In the genomic region with DNA sequence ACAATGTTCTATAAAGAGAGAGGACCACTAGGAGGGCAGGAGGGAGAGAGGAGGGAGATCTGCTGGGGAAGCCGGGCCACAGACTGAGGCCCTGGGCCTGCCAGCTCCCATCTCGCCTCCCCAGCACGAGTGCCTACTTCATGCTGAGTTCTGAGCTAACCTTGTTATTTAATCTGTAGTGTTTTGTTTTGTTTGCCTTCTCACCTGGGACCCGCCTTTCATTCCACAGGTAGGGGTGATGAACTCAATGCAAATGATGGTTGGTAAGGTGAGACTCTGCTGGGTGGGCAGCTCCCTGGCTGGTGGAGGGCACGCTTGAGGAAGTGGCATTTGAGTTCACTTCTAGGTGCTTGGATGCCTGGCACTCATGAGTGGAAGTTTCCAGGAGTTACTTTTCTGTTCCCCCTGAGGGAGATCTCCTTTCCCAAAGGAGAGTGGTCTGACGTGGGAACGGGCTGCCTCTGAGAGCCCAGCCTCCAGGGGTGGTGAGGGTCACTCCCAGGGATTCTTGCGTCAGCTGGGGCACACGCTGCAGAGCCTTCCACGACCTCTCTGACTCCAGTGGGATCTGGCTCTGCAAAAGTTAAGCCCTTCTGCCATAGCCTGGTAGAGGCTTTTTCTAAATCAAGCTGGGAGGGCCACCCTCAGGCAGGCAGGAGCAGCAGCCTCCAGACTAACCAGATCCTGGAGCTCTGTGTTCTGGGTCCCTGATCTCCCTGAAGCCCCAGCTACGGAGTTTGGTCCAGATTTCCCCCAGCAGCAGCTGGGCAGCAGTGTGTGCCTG, we compare ENCODE assay signal across 25 cellular contexts. TPM values are rescaled to one million over a fixed set of nuclear protein-coding genes. Genes with fewer than 3 reads are reported as not detected.
DNase-seq lines count a peak whose midpoint lies in the region; ATAC-seq and TF ChIP-seq lines count a peak whose summit lies in the region.
"Had no signal": no experiment of that assay in that cellular context is flagged by ENCODE, and none has a peak within 500 bp of the region (broad histone marks: within the 10 kb centered on the region; RNA-seq: fewer than 3 reads in every experiment).

No MANE protein-coding gene starts in this region.

- no peaks in the 10 kb centered on the region for H3K27me3 ChIP-seq in psoas muscle (ENCODE audit: insufficient read depth in 3 of 3, low read length in 2 of 3)
- H3K27me3 ChIP-seq: foreskin keratinocyte, hepatocyte, uterus had no signal

- no peaks in the 10 kb centered on the region for H3K4me1 ChIP-seq in HEK293 (ENCODE audit: control insufficient read depth, insufficient read depth, low read length)
- H3K4me1 ChIP-seq in psoas muscle, result peaks cover 46% of the 10 kb centered on the region
- H3K4me1 ChIP-seq: uterus had no signal

- H3K36me3 ChIP-seq in HEK293 (ENCODE audit: control insufficient read depth in 2 of 2, insufficient read depth in 1 of 2, low read length in 2 of 2), result no peaks in the 10 kb centered on the region
- no peaks in the 10 kb centered on the region for H3K36me3 ChIP-seq in psoas muscle (ENCODE audit: insufficient read depth in 1 of 2, low read depth in 1 of 2)
- H3K36me3 ChIP-seq: uterus had no signal

- H3K9me3 ChIP-seq in HEK293 (ENCODE audit: control insufficient read depth, insufficient read depth, low read depth, low read length) (no peaks in the 10 kb centered on the region), psoas muscle (no peaks in the 10 kb centered on the region)
- H3K9me3 ChIP-seq: uterus had no signal

- CTCF ChIA-PET in HEK293 (lab: Yijun Ruan, JAX), result interaction anchor here (0.6 to 1.7 kb wide), 4 partner anchors 13 to 50 kb away, joined by 3 to 5 read pairs (median 4); no protein-coding TSS in a partner anchor

- ATAC-seq in psoas muscle, result peak; percentile 26 to 56 (median 50)
- ATAC-seq: foreskin keratinocyte; naive thymus-derived CD4-positive, alpha-beta T cell; SK-N-SH treated with all-trans-retinoic acid at 6 μM for 48 hours had no signal

- no peak overlapping the region for H3K27ac ChIP-seq in HEK293 (ENCODE audit: extremely low read depth, low read depth, low read length)
- H3K27ac ChIP-seq in psoas muscle, result peak overlapping the region; percentile 30
- H3K27ac ChIP-seq: foreskin keratinocyte, hepatocyte, uterus had no signal

- H3K4me3 ChIP-seq in HEK293 (ENCODE audit: low read depth, low read length), result no peak overlapping the region
- H3K4me3 ChIP-seq in fibroblast of villous mesenchyme (ENCODE audit: low read depth, low read length), result no peak overlapping the region
- H3K4me3 ChIP-seq in psoas muscle, result no peak overlapping the region
- H3K4me3 ChIP-seq: hepatocyte, uterus had no signal

- POLR2A ChIA-PET in HEK293 (lab: Yijun Ruan, JAX), result no interaction called here

- DNase-seq in NCI-H2107 (lab: John Stamatoyannopoulos, UW), result peak; percentile 9
- DNase-seq in fibroblast of villous mesenchyme (ENCODE audit: low read depth), result peak; percentile 46
- DNase-seq in psoas muscle, result no peak
- no peak for DNase-seq in Kasumi-1 (lab: John Stamatoyannopoulos, UW)
- no peak for DNase-seq in stimulated activated naive CD4-positive, alpha-beta T cell treated with Interleukin-2 at 50 U/mL for 16 hours (lab: John Stamatoyannopoulos, UW)
- no peak for DNase-seq in AG20443 (ENCODE audit: low spot score)
- DNase-seq: activated CD4-positive, alpha-beta memory T cell treated with anti-CD3 and anti-CD28 coated beads, Interleukin-2, amount 10 ng/mL, durations not matched to agents 7 days and 5 days; activated CD4-positive, CD25-positive, alpha-beta regulatory T cell; activated effector memory CD4-positive, alpha-beta T cell treated with anti-CD3 and anti-CD28 coated beads, Interleukin-2, amount 50 U/mL, for 16 hours; CD4-positive, CD25-positive, alpha-beta regulatory T cell; erythroblast; foreskin keratinocyte; HCEC 1CT; mesenchymal stem cell; naive thymus-derived CD4-positive, alpha-beta T cell; NCI-H1092; NCI-H2029; RPMI8226; T-helper 9 cell; uterus had no signal

- 69 to 84% (median 75%) methylated on average over 11 of the region's 11 CpGs for WGBS in psoas muscle, 3 donors

- intact Hi-C loops in psoas muscle (cut with DNase I), result no loop called here

- no peak for TF ChIP-seq CTCF in HEK293 (tag by site-specific recombination; IDR thresholded peaks at IDR 0.05)
- no peak for TF ChIP-seq CTCF in fibroblast of villous mesenchyme (IDR thresholded peaks at IDR 0.05; ENCODE audit: insufficient read depth, low read depth, low read length)
- no peak for TF ChIP-seq CTCF in psoas muscle (IDR thresholded peaks at IDR 0.05)

TF ChIP-seq in HEK293, 187 proteins besides CTCF, POLR2A, EP300 and RAD21:
- TF ChIP-seq, protein P1, sequence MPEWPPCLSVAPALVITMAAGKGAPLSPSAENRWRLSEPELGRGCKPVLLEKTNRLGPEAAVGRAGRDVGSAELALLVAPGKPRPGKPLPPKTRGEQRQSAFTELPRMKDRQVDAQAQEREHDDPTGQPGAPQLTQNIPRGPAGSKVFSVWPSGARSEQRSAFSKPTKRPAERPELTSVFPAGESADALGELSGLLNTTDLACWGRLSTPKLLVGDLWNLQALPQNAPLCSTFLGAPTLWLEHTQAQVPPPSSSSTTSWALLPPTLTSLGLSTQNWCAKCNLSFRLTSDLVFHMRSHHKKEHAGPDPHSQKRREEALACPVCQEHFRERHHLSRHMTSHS (tag by site-specific recombination; IDR thresholded peaks at IDR 0.05), result no peak
- peak; percentile 64; the same call in 1 of the 2 replicates for TF ChIP-seq ZBTB17 (tag by site-specific recombination; IDR thresholded peaks at IDR 0.05)
TF ChIP-seq in HEK293: peak in this region for 1.

RNA-seq across cellular contexts. Expression of a gene that starts 22.4 kb away (rescaled TPM):
- total RNA-seq in fibroblast of villous mesenchyme (30.2 and 30.3 TPM in 2 replicates), psoas muscle (10 to 100 TPM; 16.0 to 39.2 (median 22.2) TPM)
- 10 to 100 TPM; 43.6 to 59.2 (median 56.7) TPM for polyA plus RNA-seq in psoas muscle

RNA-seq across cellular contexts. Expression of a gene that starts 22.9 kb away (rescaled TPM):
- total RNA-seq in fibroblast of villous mesenchyme (64.1 and 82.0 TPM in 2 replicates), psoas muscle (10 to 100 TPM; 33.2 to 39.6 (median 34.4) TPM)
- 10 to 100 TPM; 29.8 to 47.6 (median 43.1) TPM for polyA plus RNA-seq in psoas muscle

RNA-seq across cellular contexts. Expression of a gene that starts 51.4 kb away (rescaled TPM):
- total RNA-seq in fibroblast of villous mesenchyme, result 0.32 and 0.86 TPM in 2 replicates
- total RNA-seq in psoas muscle, result 1,000 to 10,000 TPM; 1,055 to 3,522 (median 2,378) TPM
- 1,000 to 10,000 TPM in 2 of 3 donors, 100 to 1,000 TPM in 1; 254 to 5,473 (median 1,117) TPM for polyA plus RNA-seq in psoas muscle
- total RNA-seq: CD4-positive, CD25-positive, alpha-beta regulatory T cell; cerebellum; hepatocyte; subcutaneous adipose tissue had no signal
- polyA plus RNA-seq: CD4-positive, CD25-positive, alpha-beta regulatory T cell; hepatocyte; naive thymus-derived CD4-positive, alpha-beta T cell had no signal

Comparison
In these comparisons a context has a peak if more than half of its experiments do, and no peak if none do; other contexts are left out.
1. DNase-seq: peak in NCI-H2107 (single experiment) and fibroblast of villous mesenchyme (single experiment); none in psoas muscle (0 of 2), Kasumi-1 (0 of 2), stimulated activated naive CD4-positive, alpha-beta T cell treated with Interleukin-2 at 50 U/mL for 16 hours (single experiment) and AG20443 (single experiment).
2. RNA of a gene that starts 51.4 kb away (total RNA-seq): 1,055 to 3,522 TPM in psoas muscle; 0.32 to 0.86 TPM in fibroblast of villous mesenchyme; every median in the first group is over 100 times any median in the second.